Comparison of ENCODE assay signal across 11 cellular contexts in the genomic region with DNA sequence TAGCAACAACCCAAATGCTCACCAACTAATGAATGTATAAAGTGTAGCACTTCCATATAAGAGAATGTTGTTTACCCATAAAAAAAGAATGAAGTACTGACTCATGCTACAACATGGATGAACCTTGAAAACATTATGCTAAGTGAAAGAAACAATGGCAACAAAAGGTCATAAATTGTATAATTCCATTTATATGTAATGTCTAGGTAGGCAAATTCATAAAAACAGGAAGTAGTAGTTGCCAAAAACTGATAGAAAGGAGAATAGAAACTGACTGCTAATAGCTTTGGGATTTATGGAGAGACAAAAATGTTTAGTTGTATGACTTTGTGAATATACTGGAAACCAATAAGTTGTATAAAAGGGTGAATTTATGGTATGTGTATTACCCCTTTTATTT. TPM values are rescaled to one million over a fixed set of nuclear protein-coding genes. Genes with fewer than 3 reads are reported as not detected.
DNase-seq lines count a peak whose midpoint lies in the region; ATAC-seq and TF ChIP-seq lines count a peak whose summit lies in the region.
"Had no signal": no experiment of that assay in that cellular context is flagged by ENCODE, and none has a peak within 500 bp of the region (broad histone marks: within the 10 kb centered on the region; RNA-seq: fewer than 3 reads in every experiment).

No MANE protein-coding gene starts in this region.

- TF ChIP-seq POLR2A in tibial nerve (IDR thresholded peaks at IDR 0.05), result no peak

- H3K27ac ChIP-seq in VCaP, result peak overlapping the region; percentile 69
- peak overlapping the region in 2 of 4 donors; percentile 5 to 8 for H3K27ac ChIP-seq in tibial nerve

- TF ChIP-seq CTCF in VCaP (conservative IDR thresholded peaks at IDR 0.05) (no peak), tibial nerve (IDR thresholded peaks at IDR 0.05) (no peak)

- no peak overlapping the region for H3K4me3 ChIP-seq in tibial nerve

- peaks cover 0 to 65% (median 27%) of the 10 kb centered on the region in 4 donors for H3K4me1 ChIP-seq in tibial nerve

- no peaks in the 10 kb centered on the region for H3K36me3 ChIP-seq in tibial nerve

- H3K27me3 ChIP-seq in tibial nerve, result no peaks in the 10 kb centered on the region

- ATAC-seq in HG02884 (IDR thresholded peaks at IDR 0.05; ENCODE audit: unreplicated experiment) (no peak), HG02870 (IDR thresholded peaks at IDR 0.05; ENCODE audit: unreplicated experiment) (no peak)

- DNase-seq in ELR (ENCODE audit: low read depth) (peak; percentile 24), M059J (ENCODE audit: low read depth) (peak; percentile 34), pulmonary artery endothelial cell (ENCODE audit: low read depth, low spot score) (peak; percentile 62), tibial nerve (ENCODE audit: low spot score in 2 of 2) (no peak)
- DNase-seq: activated CD4-positive, alpha-beta T cell treated with anti-CD3 and anti-CD28 coated beads, Interleukin-2, amount 50 U/mL, for 4 hours; activated naive CD4-positive, alpha-beta T cell treated with anti-CD3 and anti-CD28 coated beads, Interleukin-2, amount 50 U/mL, for 16 hours; NCI-H1694; substantia nigra had no signal

- H3K9me3 ChIP-seq in tibial nerve, result no peaks in the 10 kb centered on the region

- no peak for TF ChIP-seq EP300 in tibial nerve (IDR thresholded peaks at IDR 0.05)

RNA-seq across cellular contexts. Expression of gene MYCBP2, which starts 21.6 kb away (rescaled TPM):
- total RNA-seq in M059J (2014; rRNA removed; shearing (Covaris generic)), result 22.8 and 26.7 TPM in 2 replicates
- total RNA-seq in pulmonary artery endothelial cell, result 73.4 and 103 TPM in 2 replicates
- 100 to 1,000 TPM; 274 to 342 (median 305) TPM for total RNA-seq in tibial nerve

Comparison
In these comparisons a context has a peak if more than half of its experiments do, and no peak if none do; other contexts are left out.
1. DNase-seq: peak in ELR (single experiment), M059J (single experiment) and pulmonary artery endothelial cell (single experiment); none in tibial nerve (0 of 2).